8 cellular contexts compared by ENCODE assay signal in the genomic region with DNA sequence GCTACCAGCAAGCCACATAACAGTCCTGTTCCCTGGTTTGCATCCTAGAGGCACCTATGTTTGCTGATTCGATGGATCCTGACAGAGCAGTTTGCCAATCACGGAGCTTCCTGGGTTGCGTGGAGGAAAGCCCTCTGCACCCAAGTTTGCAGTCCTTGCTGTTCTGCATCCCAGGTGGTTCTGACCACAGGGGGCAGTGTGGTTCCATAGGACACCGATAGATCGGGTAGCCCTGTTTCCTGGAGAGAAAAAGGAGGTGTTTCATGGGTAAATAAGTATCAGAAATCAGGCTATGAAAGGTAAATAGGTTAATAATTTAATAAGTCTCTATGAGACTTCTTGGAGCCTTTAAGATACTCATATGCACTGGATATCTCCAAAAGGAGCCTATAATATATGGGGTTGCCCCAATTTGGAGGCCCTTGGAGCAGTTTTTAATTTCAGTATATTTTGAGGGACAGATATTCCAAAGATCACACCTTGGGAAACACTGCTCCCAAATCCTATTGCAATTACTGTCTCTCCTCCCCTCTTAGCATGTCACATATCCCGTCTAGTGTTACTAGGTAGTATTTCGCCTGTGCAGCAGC.
DNase-seq lines count a peak whose midpoint lies in the region; ATAC-seq and TF ChIP-seq lines count a peak whose summit lies in the region.

No MANE protein-coding gene starts in this region.

- H3K4me3 Mint-ChIP-seq in activated T-helper 1 cell treated with anti-CD3 and anti-CD28 coated beads, Interleukin-12 subunit alpha, Interleukin-12 subunit beta, Interleukin-2, Interleukin-4 antibody, amounts not matched to agents 30 ng/mL and 10 ng/mL and 1 ng/mL, durations not matched to agents 14 hours and 24 hours and 36 hours: no peak overlapping the region
- H3K4me3 Mint-ChIP-seq in glutamatergic neuron (ENCODE audit: unreplicated experiment): no peak overlapping the region

- no peaks in the 10 kb centered on the region for H3K9me3 Mint-ChIP-seq in activated T-helper 1 cell treated with anti-CD3 and anti-CD28 coated beads, Interleukin-12 subunit alpha, Interleukin-12 subunit beta, Interleukin-2, Interleukin-4 antibody, amounts not matched to agents 30 ng/mL and 10 ng/mL and 1 ng/mL, durations not matched to agents 14 hours and 24 hours and 36 hours
- H3K9me3 Mint-ChIP-seq in glutamatergic neuron (ENCODE audit: unreplicated experiment): peaks cover 7% of the 10 kb centered on the region

- H3K27me3 Mint-ChIP-seq in activated T-helper 1 cell treated with anti-CD3 and anti-CD28 coated beads, Interleukin-12 subunit alpha, Interleukin-12 subunit beta, Interleukin-2, Interleukin-4 antibody, amounts not matched to agents 30 ng/mL and 10 ng/mL and 1 ng/mL, durations not matched to agents 14 hours and 24 hours and 36 hours (ENCODE audit: insufficient read depth): no peaks in the 10 kb centered on the region
- peaks cover 6% of the 10 kb centered on the region for H3K27me3 Mint-ChIP-seq in glutamatergic neuron (ENCODE audit: unreplicated experiment)

- H3K27ac Mint-ChIP-seq in activated T-helper 1 cell treated with anti-CD3 and anti-CD28 coated beads, Interleukin-12 subunit alpha, Interleukin-12 subunit beta, Interleukin-2, Interleukin-4 antibody, amounts not matched to agents 30 ng/mL and 10 ng/mL and 1 ng/mL, durations not matched to agents 14 hours and 24 hours and 36 hours: no peak overlapping the region
- no peak overlapping the region for H3K27ac Mint-ChIP-seq in glutamatergic neuron (ENCODE audit: unreplicated experiment)

- intact Hi-C loops in activated T-helper 1 cell treated with anti-CD3 and anti-CD28 coated beads, Interleukin-12 subunit alpha, Interleukin-12 subunit beta, Interleukin-2, Interleukin-4 antibody, amounts not matched to agents 30 ng/mL and 10 ng/mL and 1 ng/mL, durations not matched to agents 14 hours and 24 hours and 36 hours (cut with micrococcal nuclease): no loop called here
- intact Hi-C loops in posterior vena cava (cut with DNase I): loop anchor here in 1 of 2 donors (5.0 kb wide), 2 partner anchors 194 to 244 kb away; partner anchors contain the start of gene TPM1

- no peaks in the 10 kb centered on the region for H3K36me3 Mint-ChIP-seq in activated T-helper 1 cell treated with anti-CD3 and anti-CD28 coated beads, Interleukin-12 subunit alpha, Interleukin-12 subunit beta, Interleukin-2, Interleukin-4 antibody, amounts not matched to agents 30 ng/mL and 10 ng/mL and 1 ng/mL, durations not matched to agents 14 hours and 24 hours and 36 hours (ENCODE audit: low read depth)
- peaks cover 7% of the 10 kb centered on the region for H3K36me3 Mint-ChIP-seq in glutamatergic neuron (ENCODE audit: unreplicated experiment)

- peak; percentile 49 for TF ChIP-seq CTCF in glutamatergic neuron (IDR thresholded peaks at IDR 0.05; ENCODE audit: partially characterized antibody, unreplicated experiment)

- DNase-seq in NOMO-1 treated with DMSO at 0.1 percent for 48 hours (lab: John Stamatoyannopoulos, UW; ENCODE audit: unreplicated experiment): peak; percentile 30
- DNase-seq in NOMO-1 treated with dmso at 0.1 percent for 144 hours (lab: John Stamatoyannopoulos, UW; ENCODE audit: unreplicated experiment): no peak
- DNase-seq in NCI-H460 (ENCODE audit: extremely low read depth, low read depth): peak; percentile 28
- peak; percentile 9 for DNase-seq in activated T-helper 1 cell treated with anti-CD3 and anti-CD28 coated beads, Interleukin-12 subunit alpha, Interleukin-12 subunit beta, Interleukin-2, Interleukin-4 antibody, amounts not matched to agents 30 ng/mL and 10 ng/mL and 1 ng/mL, durations not matched to agents 14 hours and 24 hours and 36 hours (ENCODE audit: low spot score)
- DNase-seq in glutamatergic neuron: peak; percentile 69
- DNase-seq in posterior vena cava (ENCODE audit: low spot score): peak; percentile 89
- no peak for DNase-seq in SKM-1 (lab: John Stamatoyannopoulos, UW; ENCODE audit: unreplicated experiment)

- H3K4me1 Mint-ChIP-seq in activated T-helper 1 cell treated with anti-CD3 and anti-CD28 coated beads, Interleukin-12 subunit alpha, Interleukin-12 subunit beta, Interleukin-2, Interleukin-4 antibody, amounts not matched to agents 30 ng/mL and 10 ng/mL and 1 ng/mL, durations not matched to agents 14 hours and 24 hours and 36 hours (ENCODE audit: low read depth): no peaks in the 10 kb centered on the region
- peaks cover 2% of the 10 kb centered on the region for H3K4me1 Mint-ChIP-seq in glutamatergic neuron (ENCODE audit: low read depth, unreplicated experiment)

- ATAC-seq in HG03442 (IDR thresholded peaks at IDR 0.05; ENCODE audit: unreplicated experiment): no peak

Comparison
In these comparisons a context has a peak if more than half of its experiments do, and no peak if none do; other contexts are left out.
1. DNase-seq: peak in NOMO-1 treated with DMSO at 0.1 percent for 48 hours (single experiment), NCI-H460 (single experiment), activated T-helper 1 cell treated with anti-CD3 and anti-CD28 coated beads, Interleukin-12 subunit alpha, Interleukin-12 subunit beta, Interleukin-2, Interleukin-4 antibody, amounts not matched to agents 30 ng/mL and 10 ng/mL and 1 ng/mL, durations not matched to agents 14 hours and 24 hours and 36 hours (single experiment), glutamatergic neuron (single experiment) and posterior vena cava (single experiment); none in NOMO-1 treated with dmso at 0.1 percent for 144 hours (single experiment) and SKM-1 (single experiment).